Comparison of ENCODE assay signal across 8 cellular contexts in the genomic region with DNA sequence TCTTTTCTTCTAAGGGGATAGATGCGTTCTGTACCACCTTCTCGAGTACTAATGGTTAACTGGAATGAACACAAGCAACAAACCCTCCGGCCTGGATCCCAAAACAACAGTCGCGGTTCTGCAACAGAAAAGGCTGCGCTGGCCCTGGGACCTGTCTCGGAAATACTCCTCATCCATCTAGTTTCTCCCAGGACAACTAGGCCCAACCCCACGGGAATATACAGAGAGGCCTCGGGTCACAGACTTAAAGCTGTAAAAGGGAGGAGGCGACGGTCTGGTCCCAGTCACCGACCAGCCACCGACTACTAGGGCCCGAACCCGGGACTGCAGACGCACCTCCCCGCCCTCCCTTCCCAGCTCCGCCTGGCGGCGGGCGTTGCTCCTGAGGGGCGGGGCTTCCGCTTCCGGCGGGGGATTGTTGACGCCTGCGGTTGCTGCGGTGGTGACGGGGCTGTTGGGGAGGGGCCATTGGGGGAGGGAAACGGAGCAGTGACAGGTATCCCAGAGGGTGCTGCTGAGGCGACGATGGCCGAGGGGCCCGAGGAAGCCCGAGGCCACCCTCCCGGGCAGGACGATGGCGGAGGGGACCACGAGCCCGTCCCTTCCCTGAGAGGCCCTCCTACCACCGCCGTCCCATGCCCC. TPM values are rescaled to one million over a fixed set of nuclear protein-coding genes. Genes with fewer than 3 reads are reported as not detected.
DNase-seq lines count a peak whose midpoint lies in the region; ATAC-seq and TF ChIP-seq lines count a peak whose summit lies in the region.

A gene with protein sequence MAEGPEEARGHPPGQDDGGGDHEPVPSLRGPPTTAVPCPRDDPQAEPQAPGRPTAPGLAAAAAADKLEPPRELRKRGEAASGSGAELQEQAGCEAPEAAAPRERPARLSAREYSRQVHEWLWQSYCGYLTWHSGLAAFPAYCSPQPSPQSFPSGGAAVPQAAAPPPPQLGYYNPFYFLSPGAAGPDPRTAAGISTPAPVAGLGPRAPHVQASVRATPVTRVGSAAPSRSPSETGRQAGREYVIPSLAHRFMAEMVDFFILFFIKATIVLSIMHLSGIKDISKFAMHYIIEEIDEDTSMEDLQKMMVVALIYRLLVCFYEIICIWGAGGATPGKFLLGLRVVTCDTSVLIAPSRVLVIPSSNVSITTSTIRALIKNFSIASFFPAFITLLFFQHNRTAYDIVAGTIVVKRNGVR (plus strand): TSS at position 418 of the 642 bp plus-strand sequence. CDS start 108 bp downstream, at position 526.

- WGBS in hepatocyte (ENCODE audit: low lambda C conversion rate, missing lambda C conversion rate) = 21% methylated on average over 17 of the region's 42 CpGs

- H2AFZ ChIP-seq in hepatocyte = peak within 1 kb of the TSS; percentile 100

- H3K4me3 ChIP-seq in hepatocyte = peak within 1 kb of the TSS; percentile 86

- H3K9me2 ChIP-seq in hepatocyte (replicated peaks; ENCODE audit: insufficient read depth) = no peaks in the 10 kb centered on the region

- ATAC-seq in HG02970 (IDR thresholded peaks at IDR 0.05; ENCODE audit: low FRiP score, unreplicated experiment) = peak; percentile 80

- H3K4me2 ChIP-seq in hepatocyte = peak within 1 kb of the TSS; percentile 92

- H3K27ac ChIP-seq in hepatocyte = peak within 1 kb of the TSS; percentile 95

- H3K27me3 ChIP-seq in hepatocyte = no peaks in the 10 kb centered on the region

- DNase-seq in SIG-M5 treated with dmso at 0.1 percent for 504 hours (lab: John Stamatoyannopoulos, UW; ENCODE audit: unreplicated experiment) (peak; percentile 80), SIG-M5 (lab: John Stamatoyannopoulos, UW) (no peak), NCI-H187 treated with DMSO at 0.1 percent for 48 hours (lab: John Stamatoyannopoulos, UW) (peak; percentile 55), T-helper 9 cell (peak; percentile 95), astrocyte of the hippocampus (ENCODE audit: low read depth, low spot score) (peak; percentile 98), hepatocyte (ENCODE audit: low spot score) (peak; percentile 97), retina (peak; percentile 93)

- H3K36me3 ChIP-seq in hepatocyte (replicated peaks; ENCODE audit: insufficient read depth, low read depth) = no peaks in the 10 kb centered on the region

- H4K20me1 ChIP-seq in hepatocyte (ENCODE audit: insufficient read depth, poor library complexity, severe bottlenecking) = peaks cover 3% of the 10 kb centered on the region

- peaks cover 41% of the 10 kb centered on the region for H3K79me2 ChIP-seq in hepatocyte

- peak; percentile 24 for TF ChIP-seq CTCF in hepatocyte (IDR thresholded peaks at IDR 0.05; ENCODE audit: poor library complexity)

- no peaks in the 10 kb centered on the region for H3K4me1 ChIP-seq in hepatocyte (ENCODE audit: insufficient read depth)

- no peaks in the 10 kb centered on the region for H3K9me3 ChIP-seq in hepatocyte (ENCODE audit: low read depth)

RNA-seq across cellular contexts. Expression of the gene that starts here (rescaled TPM):
- 41.7 and 43.8 TPM in 2 replicates for total RNA-seq in hepatocyte
- 16.2 and 23.5 TPM in 2 replicates for polyA plus RNA-seq in hepatocyte
